Comparison of ENCODE assay signal across 3 cellular contexts in genomic region chr3:55349851-55350250, GRCh38.
"Had no signal": no experiment of that assay in that cellular context is flagged by ENCODE, and none has a peak within 500 bp of the region (broad histone marks: within the 10 kb centered on the region; RNA-seq: fewer than 3 reads in every experiment).

No MANE protein-coding gene starts in this region.

- H3K4me3 ChIP-seq: GM12878 had no signal

- ATAC-seq: GM12878 had no signal

- DNase-seq: GDM1, GF-D8 had no signal
